Comparison of ENCODE assay signal across 8 cellular contexts in the genomic region with DNA sequence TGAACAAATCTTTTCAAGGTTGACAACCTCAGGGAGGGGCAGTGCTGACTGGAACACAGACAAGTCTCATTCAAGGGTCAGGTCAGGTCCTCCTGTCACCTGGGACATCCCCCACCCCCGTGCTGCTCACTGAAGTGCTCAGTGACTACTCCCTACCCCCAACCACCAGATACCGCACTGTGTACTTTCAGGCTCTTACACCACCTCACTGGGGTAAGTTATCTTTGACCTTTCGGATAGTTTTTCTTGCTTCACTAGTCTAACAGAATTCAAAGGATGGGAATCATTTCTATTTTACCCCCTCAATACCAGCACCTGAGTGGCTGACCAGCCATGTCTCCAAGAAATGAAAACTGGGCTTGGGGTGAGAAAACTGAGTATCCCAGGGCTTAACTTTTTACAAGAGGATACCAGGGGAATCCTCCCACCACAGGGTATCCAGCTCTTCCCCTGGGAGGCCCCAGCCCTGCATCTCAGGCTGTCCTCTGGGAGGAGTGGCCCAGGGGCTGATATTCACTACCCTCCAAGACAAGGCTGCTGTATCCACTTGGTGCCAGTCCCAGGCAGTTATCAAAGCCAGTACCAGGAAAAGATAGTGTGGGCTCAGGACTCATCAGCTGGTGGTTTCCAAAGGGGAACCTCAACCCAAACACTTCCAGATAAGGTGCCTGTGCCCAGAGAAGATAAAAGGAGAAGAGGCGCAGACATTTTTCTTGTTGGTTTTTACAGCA. TPM values are rescaled to one million over a fixed set of nuclear protein-coding genes. Genes with fewer than 3 reads are reported as not detected.
A peak's percentile ranks its signal among the peaks of the same experiment; 100 is the strongest.
DNase-seq lines count a peak whose midpoint lies in the region; ATAC-seq and TF ChIP-seq lines count a peak whose summit lies in the region.

No MANE protein-coding gene starts in this region.

- H3K36me3 Mint-ChIP-seq in WTC11: no peaks in the 10 kb centered on the region

- TF ChIP-seq CTCF in WTC11 (IDR thresholded peaks at IDR 0.05): no peak

- H3K4me1 Mint-ChIP-seq in WTC11: peaks cover 25% of the 10 kb centered on the region

- H3K4me3 Mint-ChIP-seq in WTC11: peak overlapping the region; percentile 30

- POLR2A ChIA-PET in WTC11 (lab: Charles Lee): no interaction called here

- ATAC-seq in GM19452 (IDR thresholded peaks at IDR 0.05; ENCODE audit: unreplicated experiment): peak; percentile 37
- ATAC-seq in WTC11: no peak

- H3K27ac Mint-ChIP-seq in WTC11: no peak overlapping the region

- CTCF ChIA-PET in WTC11 (lab: Charles Lee): no interaction called here

- H3K9me3 Mint-ChIP-seq in WTC11: no peaks in the 10 kb centered on the region

- DNase-seq in WTC11 (ENCODE audit: low spot score): peak; percentile 13
- peak; percentile 20 for DNase-seq in central memory CD4-positive, alpha-beta T cell
- DNase-seq in stimulated activated CD4-positive, alpha-beta T cell treated with anti-CD3 and anti-CD28 coated beads, TNF-alpha, amount 100 ng/mL, for 24 hours (ENCODE audit: low read depth in 3 of 3): peak; percentile 35 to 77 (median 60)
- no peak for DNase-seq in hepatic stellate cell (ENCODE audit: low spot score)
- no peak for DNase-seq in putamen (ENCODE audit: low spot score)
- no peak for DNase-seq in HCEC 1CT
- no peak for DNase-seq in NCI-H2107 (lab: John Stamatoyannopoulos, UW)

- H3K27me3 Mint-ChIP-seq in WTC11 (ENCODE audit: low read depth): peaks cover 11% of the 10 kb centered on the region

TF ChIP-seq in WTC11, 78 proteins besides CTCF, POLR2A, EP300 and RAD21:
- TF ChIP-seq GABPB1 (CRISPR knock-in tag; IDR thresholded peaks at IDR 0.05) (peak; percentile 89), SOX15 (CRISPR knock-in tag; IDR thresholded peaks at IDR 0.05) (no peak)

RNA-seq across cellular contexts. Expression of gene ZNF563, which starts 2.1 kb away (rescaled TPM):
- 4.5 to 5.6 TPM (median 4.5 TPM) in 3 replicates for total RNA-seq in WTC11 (2021)

RNA-seq across cellular contexts. Expression of gene ZNF442, which starts 34.1 kb away (rescaled TPM):
- 1.9 to 4.0 TPM (median 2.4 TPM) in 3 replicates for total RNA-seq in WTC11 (2021)

RNA-seq across cellular contexts. Expression of gene ZNF44, which starts 36.7 kb away (rescaled TPM):
- 4.8 to 7.6 TPM (median 6.4 TPM) in 3 replicates for total RNA-seq in WTC11 (2021)

Comparison
In these comparisons a context has a peak if more than half of its experiments do, and no peak if none do; other contexts are left out.
1. DNase-seq: peak in WTC11 (single experiment), central memory CD4-positive, alpha-beta T cell (single experiment) and stimulated activated CD4-positive, alpha-beta T cell treated with anti-CD3 and anti-CD28 coated beads, TNF-alpha, amount 100 ng/mL, for 24 hours (3 of 3); none in hepatic stellate cell (single experiment), putamen (single experiment), HCEC 1CT (single experiment) and NCI-H2107 (single experiment).